ENCODE assay signal across 8 cellular contexts in the genomic region with DNA sequence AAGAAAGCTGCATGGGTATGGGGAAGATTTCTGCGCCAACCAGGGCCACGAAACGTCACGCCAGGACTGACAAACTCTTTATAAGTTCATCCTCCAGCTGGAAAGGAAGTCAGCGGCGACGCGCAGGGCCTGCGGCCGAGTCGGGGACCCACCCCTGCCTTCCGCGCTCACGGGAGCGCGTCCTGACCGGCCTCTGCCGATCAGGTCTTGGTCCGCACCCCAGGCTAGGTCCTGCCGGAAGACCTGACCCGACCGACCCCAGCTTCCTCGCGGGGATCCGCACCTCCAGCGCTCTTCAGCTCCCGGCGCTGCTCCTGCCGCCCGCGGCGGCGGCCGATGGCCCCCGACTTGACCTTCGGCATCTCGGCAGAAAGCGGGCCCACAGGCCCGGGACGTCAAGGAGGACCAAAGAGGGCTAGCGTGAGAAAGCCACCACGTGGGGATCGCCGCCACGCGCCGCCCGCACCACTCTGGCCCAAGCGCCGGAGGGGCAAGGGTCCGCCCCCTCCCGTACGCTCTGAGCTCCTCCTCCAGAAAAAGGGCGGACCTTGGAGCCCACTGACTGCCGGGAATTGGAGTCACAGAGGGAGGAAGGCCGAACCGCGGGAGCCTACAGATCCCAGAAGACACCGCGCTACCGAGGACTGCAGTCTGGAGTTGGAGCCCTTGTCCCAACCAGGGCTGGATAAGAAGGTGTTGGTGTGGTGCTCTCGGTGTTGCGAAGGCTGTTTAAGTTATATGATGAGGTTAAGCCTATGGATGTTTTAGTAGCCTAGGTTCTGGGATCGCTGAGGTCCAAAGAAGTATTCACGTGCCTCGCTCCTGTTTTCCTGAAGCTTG. TPM values are rescaled to one million over a fixed set of nuclear protein-coding genes. Genes with fewer than 3 reads are reported as not detected.
DNase-seq lines count a peak whose midpoint lies in the region; ATAC-seq, FAIRE-seq and TF ChIP-seq lines count a peak whose summit lies in the region.

DIMT1 (minus strand) TSS at position 495 of the 840 bp plus-strand sequence; CDS start at position 362, 133 bp downstream.

- ATAC-seq in HG02763 (IDR thresholded peaks at IDR 0.05; ENCODE audit: unreplicated experiment) (peak; percentile 96), Right ventricle myocardium superior (ENCODE audit: poor library complexity) (peak; percentile 99), pancreas (peak; percentile 98 to 99 (median 98))
- ATAC-seq in activated naive CD8-positive, alpha-beta T cell treated with anti-CD3 and anti-CD28 coated beads, Interleukin-2, amount 50 U/mL, for 24 hours: peak; percentile 99

- H3K36me3 ChIP-seq in pancreas (peaks cover 0 to 8% (median 0%) of the 10 kb centered on the region in 3 donors), tibial artery (peaks cover 5 to 26% (median 7%) of the 10 kb centered on the region in 3 donors)

- FAIRE-seq in pancreas (lab: Jason Lieb, UNC): peak; percentile 96

- WGBS in pancreas, 2 donors: 0% methylated on average over 65 to 66 of the region's 66 CpGs

- H3K4me1 Mint-ChIP-seq in activated naive CD8-positive, alpha-beta T cell treated with anti-CD3 and anti-CD28 coated beads, Interleukin-2, amount 50 U/mL, for 24 hours: peaks cover 33% of the 10 kb centered on the region

- H3K4me3 ChIP-seq in GM12865 (ENCODE audit: low read depth, low read length) (peak within 1 kb of the TSS; percentile 86), pancreas (peak within 1 kb of the TSS; percentile 76 to 90 (median 81)), tibial artery (peak within 1 kb of the TSS; percentile 88 to 94)

- TF ChIP-seq CTCF in GM12865 (IDR thresholded peaks at IDR 0.05; ENCODE audit: insufficient read depth, low read depth, low read length, missing control alignments) (no peak), pancreas (IDR thresholded peaks at IDR 0.05) (no peak), tibial artery (IDR thresholded peaks at IDR 0.05) (no peak)

- intact Hi-C loops in Right ventricle myocardium superior (cut with DNase I): no loop called here
- intact Hi-C loops in pancreas (cut with DNase I): no loop called here
- intact Hi-C loops in tibial artery (cut with DNase I; ENCODE audit: low total_unique reads): no loop called here

- H3K27ac Mint-ChIP-seq in activated naive CD8-positive, alpha-beta T cell treated with anti-CD3 and anti-CD28 coated beads, Interleukin-2, amount 50 U/mL, for 24 hours: peak within 1 kb of the TSS; percentile 98

- H3K36me3 Mint-ChIP-seq in activated naive CD8-positive, alpha-beta T cell treated with anti-CD3 and anti-CD28 coated beads, Interleukin-2, amount 50 U/mL, for 24 hours (ENCODE audit: low read depth): peaks cover 26% of the 10 kb centered on the region

- H3K27ac ChIP-seq in pancreas: peak within 1 kb of the TSS; percentile 83 to 92 (median 90)
- H3K27ac ChIP-seq in tibial artery: peak within 1 kb of the TSS; percentile 96

- H3K4me1 ChIP-seq in pancreas (peaks cover 6 to 14% (median 6%) of the 10 kb centered on the region in 3 donors), tibial artery (peaks cover 0 to 16% (median 9%) of the 10 kb centered on the region in 4 donors)

- H3K27me3 Mint-ChIP-seq in activated naive CD8-positive, alpha-beta T cell treated with anti-CD3 and anti-CD28 coated beads, Interleukin-2, amount 50 U/mL, for 24 hours: no peaks in the 10 kb centered on the region

- H3K4me3 Mint-ChIP-seq in activated naive CD8-positive, alpha-beta T cell treated with anti-CD3 and anti-CD28 coated beads, Interleukin-2, amount 50 U/mL, for 24 hours: peak within 1 kb of the TSS; percentile 99

- no peaks in the 10 kb centered on the region for H3K27me3 ChIP-seq in pancreas
- H3K27me3 ChIP-seq in tibial artery: no peaks in the 10 kb centered on the region

- H3K9me3 Mint-ChIP-seq in activated naive CD8-positive, alpha-beta T cell treated with anti-CD3 and anti-CD28 coated beads, Interleukin-2, amount 50 U/mL, for 24 hours: no peaks in the 10 kb centered on the region

- DNase-seq in GM12865 (ENCODE audit: low read depth) (peak; percentile 99), NCI-H1417 treated with DMSO at 0.1 percent for 48 hours (lab: John Stamatoyannopoulos, UW) (peak; percentile 66), SW480 (ENCODE audit: low spot score) (peak; percentile 97), Right ventricle myocardium superior (peak; percentile 97), pancreas (peak; percentile 89 to 97 (median 95)), tibial artery (peak; percentile 97 to 98)
- peak; percentile 90 for DNase-seq in activated naive CD8-positive, alpha-beta T cell treated with anti-CD3 and anti-CD28 coated beads, Interleukin-2, amount 50 U/mL, for 24 hours

- H3K9me3 ChIP-seq in pancreas (no peaks in the 10 kb centered on the region), tibial artery (no peaks in the 10 kb centered on the region)

RNA-seq across cellular contexts. Expression of gene DIMT1, which starts in this region (rescaled TPM):
- 17.8 TPM for total RNA-seq in Right ventricle myocardium superior
- total RNA-seq in pancreas: 10 to 100 TPM; 10.7 to 26.3 (median 13.2) TPM
- polyA plus RNA-seq in pancreas: 1 to 10 TPM; 8.0 to 9.0 TPM

Comparison
In these comparisons a context has a peak if more than half of its experiments do, and no peak if none do; other contexts are left out.
1. Peak in every context shown above with its lines: DNase-seq, ATAC-seq, H3K4me3 ChIP-seq and H3K27ac ChIP-seq.